1 cellular context compared by ENCODE assay signal in genomic region chr14:32367501-32367900, GRCh38.
TF ChIP-seq lines count a peak whose summit lies in the region.

No MANE protein-coding gene starts in this region.

TF ChIP-seq in IMR-90, 13 proteins besides CTCF, POLR2A, EP300 and RAD21 (continued from another document):
- TF ChIP-seq NFE2L2 (IDR thresholded peaks at IDR 0.05; ENCODE audit: low read depth, low read length) (no peak), SMC3 (IDR thresholded peaks at IDR 0.05; ENCODE audit: low read depth, low read length) (no peak), CEBPB (IDR thresholded peaks at IDR 0.05; ENCODE audit: low read depth, low read length) (no peak), FOS (IDR thresholded peaks at IDR 0.05; ENCODE audit: low read depth, low read length) (no peak), MXI1 (IDR thresholded peaks at IDR 0.05; ENCODE audit: borderline replicate concordance, low read depth, low read length) (no peak)
